In genomic region chr2:127526940-127527804, GRCh38 we compare ENCODE assay signal across 8 cellular contexts. TPM values are rescaled to one million over a fixed set of nuclear protein-coding genes. Genes with fewer than 3 reads are reported as not detected.
A peak's percentile ranks its signal among the peaks of the same experiment; 100 is the strongest.
DNase-seq lines count a peak whose midpoint lies in the region; ATAC-seq and TF ChIP-seq lines count a peak whose summit lies in the region.

No MANE protein-coding gene starts in this region.

- 20% methylated on average over 16 of the region's 16 CpGs for WGBS in mammary epithelial cell (ENCODE audit: low coverage, missing lambda C conversion rate)

- dilution Hi-C loops in mammary epithelial cell (cut with HindIII; ENCODE audit: low sequenced_read_pairs), result no loop called here

- DNase-seq in NCI-H2171 (lab: John Stamatoyannopoulos, UW) (peak; percentile 16), NCI-H2171 treated with DMSO at 0.1 percent for 48 hours (lab: John Stamatoyannopoulos, UW) (no peak), HEK293T (ENCODE audit: extremely low spot score) (no peak), NCI-H2196 (lab: John Stamatoyannopoulos, UW; ENCODE audit: unreplicated experiment) (peak; percentile 45), mammary epithelial cell (peak; percentile 78), lower lobe of right lung (no peak), upper lobe of right lung (no peak), GM19240 (ENCODE audit: insufficient read length, low spot score) (no peak)

- ATAC-seq in lower lobe of right lung (peak; percentile 11 to 45), upper lobe of right lung (peak; percentile 6)

- POLR2A ChIA-PET in HEK293T (lab: Yijun Ruan, JAX), result interaction anchor here (0.7 to 2.0 kb wide), 25 partner anchors 8 to 310 kb away, joined by 3 to 33 read pairs (median 5); partner anchors contain the start of genes ERCC3 and MYO7B

- no peaks in the 10 kb centered on the region for H3K27me3 ChIP-seq in mammary epithelial cell (ENCODE audit: insufficient read depth, low read length)
- H3K27me3 ChIP-seq in lower lobe of right lung (ENCODE audit: low read depth), result no peaks in the 10 kb centered on the region
- no peaks in the 10 kb centered on the region for H3K27me3 ChIP-seq in upper lobe of right lung

- peak overlapping the region; percentile 95 for H2AFZ ChIP-seq in mammary epithelial cell (ENCODE audit: low read depth, low read length)

- peaks cover 40% of the 10 kb centered on the region for H3K79me2 ChIP-seq in mammary epithelial cell (ENCODE audit: insufficient read depth, low read length)

- in situ Hi-C loops in mammary epithelial cell (cut with MboI; ENCODE audit: low sequenced_read_pairs in 2 of 2), result loop anchor here in 1 of 2 donors (10.0 kb wide), 1 partner anchor 118 kb away; the partner anchor contains the start of gene GPR17

- H3K36me3 ChIP-seq in mammary epithelial cell (ENCODE audit: insufficient read depth, low read length), result peaks cover 6% of the 10 kb centered on the region
- H3K36me3 ChIP-seq in lower lobe of right lung, result peaks cover 14% of the 10 kb centered on the region
- peaks cover 10% of the 10 kb centered on the region for H3K36me3 ChIP-seq in upper lobe of right lung

- intact Hi-C loops in mammary epithelial cell (cut with micrococcal nuclease) (loop anchor here (1.0 to 5.0 kb wide), 4 partner anchors 19 to 284 kb away; partner anchors contain the start of genes SFT2D3 and WDR33), lower lobe of right lung (cut with DNase I) (no loop called here), upper lobe of right lung (cut with DNase I) (no loop called here)

- CTCF ChIA-PET in HEK293T (lab: Yijun Ruan, JAX) (no interaction called here), mammary epithelial cell (lab: Charles Lee; ENCODE audit: low non-redundant PET) (no interaction called here)

- TF ChIP-seq CTCF in mammary epithelial cell (conservative IDR thresholded peaks at IDR 0.05 in 1 of 2, IDR thresholded peaks at IDR 0.05 in 1 of 2; ENCODE audit: extremely low read depth in 1 of 2, insufficient read depth in 1 of 2, low read depth in 1 of 2, low read length in 2 of 2) (no peak), lower lobe of right lung (IDR thresholded peaks at IDR 0.05) (no peak), upper lobe of right lung (IDR thresholded peaks at IDR 0.05) (no peak)

- H3K9me3 ChIP-seq in mammary epithelial cell (replicated peaks; ENCODE audit: insufficient read depth, low read length) (no peaks in the 10 kb centered on the region), lower lobe of right lung (no peaks in the 10 kb centered on the region), upper lobe of right lung (no peaks in the 10 kb centered on the region)

- no peaks in the 10 kb centered on the region for H4K20me1 ChIP-seq in mammary epithelial cell (ENCODE audit: insufficient read depth, low read length)

- no TSS peak for BruUV-seq in mammary epithelial cell (replicated peaks; lab: Mats Ljungman, UMichigan)

- H3K4me1 ChIP-seq in mammary epithelial cell (ENCODE audit: insufficient read depth, low read length) (peaks cover 17% of the 10 kb centered on the region), lower lobe of right lung (peaks cover 22% of the 10 kb centered on the region), upper lobe of right lung (peaks cover 15% of the 10 kb centered on the region)

- H3K27ac ChIP-seq in mammary epithelial cell (ENCODE audit: insufficient read depth, low read depth, low read length) (peak overlapping the region; percentile 98), lower lobe of right lung (peak overlapping the region; percentile 96), upper lobe of right lung (peak overlapping the region; percentile 97)

- H3K4me2 ChIP-seq in mammary epithelial cell (ENCODE audit: insufficient read depth, low read depth, low read length), result peak overlapping the region; percentile 86

- H3K4me3 ChIP-seq in mammary epithelial cell (replicated peaks in 1 of 3; ENCODE audit: insufficient read depth in 1 of 3, low read depth in 2 of 3, low read length in 3 of 3) (peak overlapping the region; percentile 64 to 95 (median 67)), lower lobe of right lung (peak overlapping the region; percentile 96), upper lobe of right lung (peak overlapping the region; percentile 96)

- peak overlapping the region; percentile 95 for H3K9ac ChIP-seq in mammary epithelial cell (ENCODE audit: insufficient read depth, low read length)

TF ChIP-seq in HEK293T, 16 proteins besides CTCF, POLR2A, EP300 and RAD21:
- TF ChIP-seq NFRKB (IDR thresholded peaks at IDR 0.05) (no peak), PKNOX1 (IDR thresholded peaks at IDR 0.05) (peak; percentile 93), FOXM1 (IDR thresholded peaks at IDR 0.05; ENCODE audit: borderline replicate concordance) (no peak)

RNA-seq across cellular contexts. Expression of gene IWS1, which starts 0.9 kb away (rescaled TPM):
- 10 to 100 TPM; 24.7 to 52.5 TPM for total RNA-seq in mammary epithelial cell
- 30.9 TPM for polyA plus RNA-seq in mammary epithelial cell
- 74.0 TPM for polyA minus RNA-seq in mammary epithelial cell
- 36.7 TPM for total RNA-seq in lower lobe of right lung
- 39.3 TPM for total RNA-seq in upper lobe of right lung

RNA-seq across cellular contexts. Expression of gene MYO7B, which starts 8.3 kb away (rescaled TPM):
- total RNA-seq in mammary epithelial cell (not detected), lower lobe of right lung (5.2 TPM), upper lobe of right lung (2.2 TPM)
- polyA plus RNA-seq in mammary epithelial cell, result not detected
- polyA minus RNA-seq in mammary epithelial cell, result not detected

Comparison
In these comparisons a context has a peak if more than half of its experiments do, and no peak if none do; other contexts are left out.
1. DNase-seq: peak in NCI-H2171 (single experiment), NCI-H2196 (single experiment) and mammary epithelial cell (single experiment); none in NCI-H2171 treated with DMSO at 0.1 percent for 48 hours (single experiment), HEK293T (single experiment), lower lobe of right lung (single experiment), upper lobe of right lung (single experiment) and GM19240 (single experiment).
2. Peak in every context shown above with its lines, with median percentiles within 50 percentile points of each other: H3K27ac ChIP-seq and H3K4me3 ChIP-seq.